27 cellular contexts compared by ENCODE assay signal in the genomic region with DNA sequence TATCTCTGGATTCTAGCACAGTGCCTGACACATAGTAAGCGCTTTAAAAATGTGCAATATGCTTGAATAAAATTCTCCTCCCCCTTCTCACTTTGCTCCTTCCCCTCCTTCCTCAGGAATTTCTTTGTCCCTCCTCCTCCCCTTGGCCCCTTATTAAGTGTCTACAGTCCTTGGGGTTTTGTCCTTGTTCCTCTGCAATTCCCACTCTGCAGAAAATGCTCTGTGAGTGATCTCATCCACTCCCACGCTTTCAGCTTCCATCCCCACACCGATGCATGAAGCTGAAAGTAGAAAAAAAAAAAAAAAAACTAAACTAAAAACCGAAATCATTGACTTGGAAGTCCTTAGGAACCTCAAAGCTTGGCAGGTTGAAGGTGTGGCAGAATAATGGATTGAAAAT.
"Had no signal": no experiment of that assay in that cellular context is flagged by ENCODE, and none has a peak within 500 bp of the region (broad histone marks: within the 10 kb centered on the region; RNA-seq: fewer than 3 reads in every experiment).

No MANE protein-coding gene starts in this region.

- ATAC-seq: left ventricle myocardium superior; natural killer cell treated with Interleukin-12 subunit alpha and Interleukin-12 subunit beta and Interleukin-15 and Interleukin-18, amount 100 ng/mL, for 72 hours; sciatic nerve; stimulated activated effector memory CD8-positive, alpha-beta T cell treated with anti-CD3 and anti-CD28 coated beads, Interleukin-12 subunit alpha, Interleukin-12 subunit beta, amount 100 ng/mL, for 72 hours had no signal

- H3K4me3 ChIP-seq: esophagus squamous epithelium, lung, right atrium auricular region, tibial artery had no signal

- H3K4me1 ChIP-seq: parathyroid adenoma, right atrium auricular region, tibial artery had no signal

- H3K79me2 ChIP-seq: parathyroid adenoma had no signal

- H3K9ac ChIP-seq: parathyroid adenoma had no signal

- H3K4me3 Mint-ChIP-seq: dendritic cell treated with granulocyte-macrophage colony-stimulating factor and Interleukin-4, amounts not matched to agents 40 ng/mL and 50 ng/mL, for 4 days; immature natural killer cell; memory B cell; natural killer cell treated with Interleukin-12 subunit alpha and Interleukin-12 subunit beta and Interleukin-15 and Interleukin-18, amount 100 ng/mL, for 72 hours; neural crest cell; stimulated activated effector memory CD8-positive, alpha-beta T cell treated with anti-CD3 and anti-CD28 coated beads, Interleukin-12 subunit alpha, Interleukin-12 subunit beta, amount 100 ng/mL, for 72 hours; stimulated activated naive CD8-positive, alpha-beta T cell treated with anti-CD3 and anti-CD28 coated beads, Interleukin-15, Interleukin-2, amounts not matched to agents 100 ng/mL and 50 ng/mL, for 24 hours; type B pancreatic cell had no signal

- H3K4me1 Mint-ChIP-seq: immature natural killer cell had no signal

- H3K9me3 ChIP-seq: esophagus squamous epithelium, neutrophil, tibial artery had no signal

- H3K9me3 Mint-ChIP-seq: dendritic cell treated with granulocyte-macrophage colony-stimulating factor and Interleukin-4, amounts not matched to agents 40 ng/mL and 50 ng/mL, for 4 days; immature natural killer cell; memory B cell; natural killer cell treated with Interleukin-12 subunit alpha and Interleukin-12 subunit beta and Interleukin-15 and Interleukin-18, amount 100 ng/mL, for 72 hours; stimulated activated naive CD8-positive, alpha-beta T cell treated with anti-CD3 and anti-CD28 coated beads, Interleukin-15, Interleukin-2, amounts not matched to agents 100 ng/mL and 50 ng/mL, for 24 hours had no signal

- H2AFZ ChIP-seq: parathyroid adenoma had no signal

- FAIRE-seq: colon, keratinocyte had no signal

- H3K27ac Mint-ChIP-seq: dendritic cell treated with granulocyte-macrophage colony-stimulating factor and Interleukin-4, amounts not matched to agents 40 ng/mL and 50 ng/mL, for 4 days; immature natural killer cell; progenitor cell of endocrine pancreas; stimulated activated effector memory CD8-positive, alpha-beta T cell treated with anti-CD3 and anti-CD28 coated beads, Interleukin-12 subunit alpha, Interleukin-12 subunit beta, amount 100 ng/mL, for 72 hours; stimulated activated naive CD8-positive, alpha-beta T cell treated with anti-CD3 and anti-CD28 coated beads, Interleukin-15, Interleukin-2, amounts not matched to agents 100 ng/mL and 50 ng/mL, for 24 hours; type B pancreatic cell had no signal

- DNase-seq: central memory CD4-positive, alpha-beta T cell; effector CD8-positive, alpha-beta T cell; erythroblast; esophagus squamous epithelium; foreskin melanocyte; glutamatergic neuron; hypothalamus; immature natural killer cell; left ventricle myocardium superior; stimulated activated CD4-positive, alpha-beta T cell treated with anti-CD3 and anti-CD28 coated beads, Interleukin-2, amount 100 ng/mL, for 24 hours; stimulated activated CD4-positive, alpha-beta T cell treated with anti-CD3 and anti-CD28 coated beads, Interleukin-4, amount 100 ng/mL, for 24 hours; tibial artery had no signal

- H3K27me3 ChIP-seq: right atrium auricular region had no signal

- H3K36me3 Mint-ChIP-seq: immature natural killer cell; memory B cell; natural killer cell treated with Interleukin-12 subunit alpha and Interleukin-12 subunit beta and Interleukin-15 and Interleukin-18, amount 100 ng/mL, for 72 hours; stimulated activated effector memory CD8-positive, alpha-beta T cell treated with anti-CD3 and anti-CD28 coated beads, Interleukin-12 subunit alpha, Interleukin-12 subunit beta, amount 100 ng/mL, for 72 hours; type B pancreatic cell had no signal

- H3K36me3 ChIP-seq: esophagus squamous epithelium, neutrophil, right atrium auricular region, tibial artery had no signal

- H3K27ac ChIP-seq: esophagus squamous epithelium, neutrophil, parathyroid adenoma, right atrium auricular region, tibial artery had no signal
